In genomic region chr14:71332476-71332875, GRCh38 we compare ENCODE assay signal across 1 cellular context.
TF ChIP-seq lines count a peak whose summit lies in the region.

No MANE protein-coding gene starts in this region.

TF ChIP-seq in endothelial cell of umbilical vein, 7 proteins besides CTCF, POLR2A, EP300 and RAD21:
- TF ChIP-seq MAX (IDR thresholded peaks at IDR 0.05; ENCODE audit: insufficient read depth, insufficient read length) = no peak
- TF ChIP-seq EZH2 (IDR thresholded peaks at IDR 0.05; ENCODE audit: borderline replicate concordance, low read depth, low read length, severe bottlenecking) = no peak
- no peak for TF ChIP-seq POLR2AphosphoS5 (IDR thresholded peaks at IDR 0.05; ENCODE audit: insufficient read depth, low read depth, low read length)
- TF ChIP-seq GATA2 (IDR thresholded peaks at IDR 0.05; ENCODE audit: insufficient read depth, insufficient read length, low read depth, low read length) = no peak
- no peak for TF ChIP-seq FOS (IDR thresholded peaks at IDR 0.05; ENCODE audit: borderline replicate concordance, insufficient read depth, low read length)
- no peak for TF ChIP-seq JUN (IDR thresholded peaks at IDR 0.05; ENCODE audit: borderline replicate concordance, insufficient read depth, insufficient read length, low read depth)
